In genomic region chr6:2977290-2977689, GRCh38 we compare ENCODE assay signal across 28 cellular contexts. TPM values are rescaled to one million over a fixed set of nuclear protein-coding genes. Genes with fewer than 3 reads are reported as not detected.
DNase-seq lines count a peak whose midpoint lies in the region; ATAC-seq, FAIRE-seq and TF ChIP-seq lines count a peak whose summit lies in the region.
"Had no signal": no experiment of that assay in that cellular context is flagged by ENCODE, and none has a peak within 500 bp of the region (broad histone marks: within the 10 kb centered on the region; RNA-seq: fewer than 3 reads in every experiment).

No MANE protein-coding gene starts in this region.

- no peak for FAIRE-seq in GM12892 (lab: Jason Lieb, UNC)
- FAIRE-seq: bronchial epithelial cell, colon, H1 had no signal

- H3K36me3 Mint-ChIP-seq in activated CD4-positive, alpha-beta T cell treated with anti-CD3 and anti-CD28 coated beads for 36 hours (ENCODE audit: low read depth): no peaks in the 10 kb centered on the region
- H3K36me3 Mint-ChIP-seq: CD8-positive, alpha-beta memory T cell had no signal

- ATAC-seq in activated CD4-positive, alpha-beta T cell treated with anti-CD3 and anti-CD28 coated beads for 36 hours: no peak
- ATAC-seq: esophagus mucosa, sciatic nerve had no signal

- peak overlapping the region; percentile 52 for H2AFZ ChIP-seq in parathyroid adenoma
- H2AFZ ChIP-seq: neural progenitor cell had no signal

- H3K27me3 ChIP-seq in HUES48 (ENCODE audit: control insufficient read depth, insufficient read depth, low read length) (no peaks in the 10 kb centered on the region), brain microvascular endothelial cell (replicated peaks) (no peaks in the 10 kb centered on the region), parathyroid adenoma (ENCODE audit: control insufficient read depth, insufficient read depth, low read length) (no peaks in the 10 kb centered on the region), H7 (ENCODE audit: control insufficient read depth, insufficient read depth, low read length) (no peaks in the 10 kb centered on the region)
- H3K27me3 ChIP-seq: gastrocnemius medialis had no signal

- POLR2A ChIA-PET in activated CD4-positive, alpha-beta T cell treated with anti-CD3 and anti-CD28 coated beads for 36 hours (lab: Charles Lee): interaction anchor here (1.0 kb wide), 1 partner anchor 11 kb away, joined by 3 read pairs; no protein-coding TSS in a partner anchor

- in situ Hi-C loops in brain microvascular endothelial cell (cut with HindIII; ENCODE audit: low pct_ligation_motif_present, low sequenced_read_pairs): no loop called here

- CTCF ChIA-PET in activated CD4-positive, alpha-beta T cell treated with anti-CD3 and anti-CD28 coated beads for 36 hours (lab: Charles Lee): interaction anchor here (0.6 to 5.8 kb wide), 9 partner anchors 9 to 52 kb away, joined by 3 to 28 read pairs (median 5); no protein-coding TSS in a partner anchor

- H3K9me3 ChIP-seq in HUES48 (ENCODE audit: control insufficient read depth, insufficient read depth, low read length) (no peaks in the 10 kb centered on the region), parathyroid adenoma (ENCODE audit: control insufficient read depth, low read length) (no peaks in the 10 kb centered on the region)
- H3K9me3 ChIP-seq: gastrocnemius medialis, left ventricle myocardium inferior had no signal

- no peak for DNase-seq in activated CD4-positive, alpha-beta T cell treated with anti-CD3 and anti-CD28 coated beads for 36 hours
- no peak for DNase-seq in activated CD4-positive, alpha-beta T cell treated with anti-CD3 and anti-CD28 coated beads for 4 hours
- no peak for DNase-seq in brain microvascular endothelial cell
- no peak for DNase-seq in H7
- DNase-seq in GM12892 (ENCODE audit: insufficient read length): no peak
- DNase-seq in NCI-H146 (lab: John Stamatoyannopoulos, UW): no peak
- DNase-seq: 8988T; activated effector memory CD4-positive, alpha-beta T cell treated with anti-CD3 and anti-CD28 coated beads, Interleukin-2, amount 50 U/mL, for 16 hours; CD8-positive, alpha-beta memory T cell; DMS153; effector memory CD4-positive, alpha-beta T cell; gastrocnemius medialis; hippocampal formation; Kasumi-1; left ventricle myocardium inferior; NCI-H1694; NCI-H510A; stimulated activated CD8-positive, alpha-beta memory T cell treated with anti-CD3 and anti-CD28 coated beads, Interleukin-4, amount 100 ng/mL, for 48 hours had no signal

- no peaks in the 10 kb centered on the region for H3K9me3 Mint-ChIP-seq in activated CD4-positive, alpha-beta T cell treated with anti-CD3 and anti-CD28 coated beads for 36 hours (ENCODE audit: low read depth)
- H3K9me3 Mint-ChIP-seq: CD8-positive, alpha-beta memory T cell had no signal

- intact Hi-C loops in activated CD4-positive, alpha-beta T cell treated with anti-CD3 and anti-CD28 coated beads for 36 hours (cut with DNase I, micrococcal nuclease): loop anchor here in 1 of 2 experiments (2.0 kb wide), 1 partner anchor 36 kb away; no protein-coding TSS in a partner anchor

- H3K4me3 Mint-ChIP-seq in activated CD4-positive, alpha-beta T cell treated with anti-CD3 and anti-CD28 coated beads for 36 hours: no peak overlapping the region
- H3K4me3 Mint-ChIP-seq: B cell, neural progenitor cell had no signal

- H3K27ac Mint-ChIP-seq in activated CD4-positive, alpha-beta T cell treated with anti-CD3 and anti-CD28 coated beads for 36 hours: peak overlapping the region; percentile 72
- H3K27ac Mint-ChIP-seq: B cell, neural progenitor cell, progenitor cell of endocrine pancreas had no signal

- peak overlapping the region; percentile 56 for H3K27ac ChIP-seq in HUES48 (ENCODE audit: low read depth, low read length)
- H3K27ac ChIP-seq in brain microvascular endothelial cell: peak overlapping the region; percentile 87
- no peak overlapping the region for H3K27ac ChIP-seq in parathyroid adenoma
- H3K27ac ChIP-seq: left ventricle myocardium inferior, neural progenitor cell had no signal

- TF ChIP-seq CTCF in brain microvascular endothelial cell (IDR thresholded peaks at IDR 0.05; ENCODE audit: low read depth, low read length, missing control alignments) (no peak), parathyroid adenoma (IDR thresholded peaks at IDR 0.05) (no peak)

- H3K9ac ChIP-seq in HUES48 (ENCODE audit: low read depth, low read length) (no peak overlapping the region), parathyroid adenoma (no peak overlapping the region)
- H3K9ac ChIP-seq: neural progenitor cell had no signal

- peaks cover 2% of the 10 kb centered on the region for H3K79me2 ChIP-seq in parathyroid adenoma

- H3K4me2 ChIP-seq in parathyroid adenoma (ENCODE audit: low read length): no peak overlapping the region
- H3K4me2 ChIP-seq: neural progenitor cell had no signal

- peaks cover 33% of the 10 kb centered on the region for H3K4me1 Mint-ChIP-seq in activated CD4-positive, alpha-beta T cell treated with anti-CD3 and anti-CD28 coated beads for 36 hours

- H3K4me1 ChIP-seq in HUES48 (ENCODE audit: control insufficient read depth, insufficient read depth, low read length): peaks cover 18% of the 10 kb centered on the region
- H3K4me1 ChIP-seq in parathyroid adenoma: peaks cover 40% of the 10 kb centered on the region
- H3K4me1 ChIP-seq: neural progenitor cell had no signal

- peaks cover 24% of the 10 kb centered on the region for H3K27me3 Mint-ChIP-seq in activated CD4-positive, alpha-beta T cell treated with anti-CD3 and anti-CD28 coated beads for 36 hours

- no peaks in the 10 kb centered on the region for H3K36me3 ChIP-seq in HUES48 (ENCODE audit: control insufficient read depth, insufficient read depth, low read length)
- no peaks in the 10 kb centered on the region for H3K36me3 ChIP-seq in brain microvascular endothelial cell (replicated peaks)
- no peaks in the 10 kb centered on the region for H3K36me3 ChIP-seq in parathyroid adenoma (ENCODE audit: control insufficient read depth, insufficient read depth, low read length)
- no peaks in the 10 kb centered on the region for H3K36me3 ChIP-seq in H7 (replicated peaks; ENCODE audit: control insufficient read depth, insufficient read depth, low read length)
- H3K36me3 ChIP-seq: gastrocnemius medialis, left ventricle myocardium inferior, neural progenitor cell had no signal

- H3K4me3 ChIP-seq in HUES48 (ENCODE audit: low read depth, low read length) (no peak overlapping the region), brain microvascular endothelial cell (ENCODE audit: low read depth, low read length) (no peak overlapping the region), parathyroid adenoma (ENCODE audit: low read depth, low read length) (no peak overlapping the region), H7 (ENCODE audit: insufficient read depth, low read depth, low read length) (no peak overlapping the region)
- H3K4me3 ChIP-seq: gastrocnemius medialis, left ventricle myocardium inferior, neural progenitor cell had no signal

- TF ChIP-seq POLR2A in GM12892 (IDR thresholded peaks at IDR 0.05; ENCODE audit: low read depth, low read length): no peak

RNA-seq across cellular contexts. Expression of gene SERPINB6, which starts 5.9 kb away (rescaled TPM):
- total RNA-seq in activated CD4-positive, alpha-beta T cell treated with anti-CD3 and anti-CD28 coated beads for 36 hours: 10 to 100 TPM; 36.2 to 41.3 TPM
- total RNA-seq in H7 (2014; rRNA removed; shearing (Covaris generic)): 26.8 and 34.1 TPM in 2 replicates
- 5.9 TPM for polyA plus RNA-seq in GM12892 (2012; ENCODE audit: missing spikeins)

RNA-seq across cellular contexts. Expression of gene NQO2, which starts 22.4 kb away (rescaled TPM):
- 10 to 100 TPM; 40.7 to 44.2 TPM for total RNA-seq in activated CD4-positive, alpha-beta T cell treated with anti-CD3 and anti-CD28 coated beads for 36 hours
- total RNA-seq in H7 (2014; rRNA removed; shearing (Covaris generic)): 40.5 and 76.0 TPM in 2 replicates
- 9.2 TPM for polyA plus RNA-seq in GM12892 (2012; ENCODE audit: missing spikeins)
